Comparison of ENCODE assay signal across 1 cellular context in genomic region chr10:68469838-68470237, GRCh38.
TF ChIP-seq lines count a peak whose summit lies in the region.

No MANE protein-coding gene starts in this region.

TF ChIP-seq in H1, 55 proteins besides CTCF, POLR2A, EP300 and RAD21:
- TF ChIP-seq FOSL1 (IDR thresholded peaks at IDR 0.05; ENCODE audit: insufficient read depth, low read depth, low read length) (no peak), RXRA (IDR thresholded peaks at IDR 0.05; ENCODE audit: insufficient read depth, low read depth, low read length) (no peak), PHF8 (conservative IDR thresholded peaks at IDR 0.05; ENCODE audit: low read depth, low read length) (no peak), SP1 (IDR thresholded peaks at IDR 0.05; ENCODE audit: low read depth, low read length) (no peak), BRCA1 (IDR thresholded peaks at IDR 0.05; ENCODE audit: low read depth, low read length) (no peak), SAP30 (IDR thresholded peaks at IDR 0.05; ENCODE audit: insufficient read depth, insufficient replicate concordance, low read length) (no peak), SP4 (IDR thresholded peaks at IDR 0.05; ENCODE audit: low read length) (no peak), RFX5 (IDR thresholded peaks at IDR 0.05; ENCODE audit: borderline replicate concordance, low read depth, low read length) (no peak), CREB1 (IDR thresholded peaks at IDR 0.05) (no peak), ATF3 (IDR thresholded peaks at IDR 0.05; ENCODE audit: insufficient read depth, low read depth, low read length) (no peak), ZNF274 (IDR thresholded peaks at IDR 0.05; ENCODE audit: borderline replicate concordance, extremely low read depth, low read length) (no peak), JUN (IDR thresholded peaks at IDR 0.05; ENCODE audit: low read depth, low read length) (no peak), KDM4A (IDR thresholded peaks at IDR 0.05; ENCODE audit: low read depth, low read length, severe bottlenecking) (no peak), HDAC2 (IDR thresholded peaks at IDR 0.05; ENCODE audit: borderline replicate concordance in 1 of 2, low read depth in 2 of 2, low read length in 2 of 2) (no peak), CTBP2 (IDR thresholded peaks at IDR 0.05; ENCODE audit: borderline replicate concordance, insufficient read depth, insufficient read length, low read length) (no peak), NRF1 (IDR thresholded peaks at IDR 0.05; ENCODE audit: low read depth, low read length) (no peak), CHD1 (IDR thresholded peaks at IDR 0.05; ENCODE audit: low read depth, low read length) (no peak), TCF12 (IDR thresholded peaks at IDR 0.05; ENCODE audit: low read depth, low read length) (no peak), MAX (IDR thresholded peaks at IDR 0.05) (no peak)
- TF ChIP-seq, protein P1, sequence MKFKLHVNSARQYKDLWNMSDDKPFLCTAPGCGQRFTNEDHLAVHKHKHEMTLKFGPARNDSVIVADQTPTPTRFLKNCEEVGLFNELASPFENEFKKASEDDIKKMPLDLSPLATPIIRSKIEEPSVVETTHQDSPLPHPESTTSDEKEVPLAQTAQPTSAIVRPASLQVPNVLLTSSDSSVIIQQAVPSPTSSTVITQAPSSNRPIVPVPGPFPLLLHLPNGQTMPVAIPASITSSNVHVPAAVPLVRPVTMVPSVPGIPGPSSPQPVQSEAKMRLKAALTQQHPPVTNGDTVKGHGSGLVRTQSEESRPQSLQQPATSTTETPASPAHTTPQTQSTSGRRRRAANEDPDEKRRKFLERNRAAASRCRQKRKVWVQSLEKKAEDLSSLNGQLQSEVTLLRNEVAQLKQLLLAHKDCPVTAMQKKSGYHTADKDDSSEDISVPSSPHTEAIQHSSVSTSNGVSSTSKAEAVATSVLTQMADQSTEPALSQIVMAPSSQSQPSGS (IDR thresholded peaks at IDR 0.05; ENCODE audit: low read length), result no peak
